ENCODE assay signal across 8 cellular contexts in genomic region chr7:105304040-105304895, GRCh38.
A peak's percentile ranks its signal among the peaks of the same experiment; 100 is the strongest.
DNase-seq lines count a peak whose midpoint lies in the region; ATAC-seq, FAIRE-seq and TF ChIP-seq lines count a peak whose summit lies in the region.

No MANE protein-coding gene starts in this region.

- H3K27ac ChIP-seq in brain microvascular endothelial cell, result no peak overlapping the region

- FAIRE-seq in D721Med (lab: Jason Lieb, UNC), result no peak

- in situ Hi-C loops in brain microvascular endothelial cell (cut with HindIII; ENCODE audit: low pct_ligation_motif_present, low sequenced_read_pairs), result no loop called here

- peaks cover 45 to 63% of the 10 kb centered on the region in 2 donors for H3K4me1 Mint-ChIP-seq in natural killer cell treated with Interleukin-12 subunit alpha and Interleukin-12 subunit beta and Interleukin-15 and Interleukin-18, amount 100 ng/mL, for 72 hours (ENCODE audit: low read depth in 2 of 2)
- H3K4me1 Mint-ChIP-seq in glutamatergic neuron (ENCODE audit: low read depth, unreplicated experiment), result no peaks in the 10 kb centered on the region

- no peak overlapping the region for H3K4me3 ChIP-seq in brain microvascular endothelial cell (ENCODE audit: low read depth, low read length)

- peak overlapping the region; percentile 20 for H3K4me3 Mint-ChIP-seq in natural killer cell treated with Interleukin-12 subunit alpha and Interleukin-12 subunit beta and Interleukin-15 and Interleukin-18, amount 100 ng/mL, for 72 hours
- H3K4me3 Mint-ChIP-seq in glutamatergic neuron (ENCODE audit: unreplicated experiment), result no peak overlapping the region

- H3K36me3 Mint-ChIP-seq in natural killer cell treated with Interleukin-12 subunit alpha and Interleukin-12 subunit beta and Interleukin-15 and Interleukin-18, amount 100 ng/mL, for 72 hours, result no peaks in the 10 kb centered on the region
- no peaks in the 10 kb centered on the region for H3K36me3 Mint-ChIP-seq in glutamatergic neuron (ENCODE audit: unreplicated experiment)

- H3K27me3 ChIP-seq in brain microvascular endothelial cell (replicated peaks), result no peaks in the 10 kb centered on the region

- TF ChIP-seq CTCF in brain microvascular endothelial cell (IDR thresholded peaks at IDR 0.05; ENCODE audit: low read depth, low read length, missing control alignments) (no peak), glutamatergic neuron (IDR thresholded peaks at IDR 0.05; ENCODE audit: partially characterized antibody, unreplicated experiment) (no peak), D721Med (IDR thresholded peaks at IDR 0.05; ENCODE audit: insufficient read depth, missing control alignments) (no peak)

- no peaks in the 10 kb centered on the region for H3K36me3 ChIP-seq in brain microvascular endothelial cell (replicated peaks)

- DNase-seq in AG20443 (ENCODE audit: low spot score), result peak; percentile 32
- DNase-seq in brain microvascular endothelial cell, result peak; percentile 4
- DNase-seq in natural killer cell treated with Interleukin-12 subunit alpha and Interleukin-12 subunit beta and Interleukin-15 and Interleukin-18, amount 100 ng/mL, for 72 hours (ENCODE audit: low spot score), result no peak
- DNase-seq in SW 1271 (lab: John Stamatoyannopoulos, UW), result no peak
- DNase-seq in glutamatergic neuron, result no peak
- no peak for DNase-seq in D721Med (ENCODE audit: insufficient read length, low spot score)

- ATAC-seq in GM19452 (IDR thresholded peaks at IDR 0.05; ENCODE audit: unreplicated experiment) (peak; percentile 88), HG03442 (IDR thresholded peaks at IDR 0.05; ENCODE audit: unreplicated experiment) (peak; percentile 77)
- ATAC-seq in natural killer cell treated with Interleukin-12 subunit alpha and Interleukin-12 subunit beta and Interleukin-15 and Interleukin-18, amount 100 ng/mL, for 72 hours, result peak in 1 of 2 donors; percentile 64

- no peaks in the 10 kb centered on the region for H3K9me3 Mint-ChIP-seq in natural killer cell treated with Interleukin-12 subunit alpha and Interleukin-12 subunit beta and Interleukin-15 and Interleukin-18, amount 100 ng/mL, for 72 hours
- no peaks in the 10 kb centered on the region for H3K9me3 Mint-ChIP-seq in glutamatergic neuron (ENCODE audit: unreplicated experiment)

- H3K27me3 Mint-ChIP-seq in natural killer cell treated with Interleukin-12 subunit alpha and Interleukin-12 subunit beta and Interleukin-15 and Interleukin-18, amount 100 ng/mL, for 72 hours, result no peaks in the 10 kb centered on the region
- H3K27me3 Mint-ChIP-seq in glutamatergic neuron (ENCODE audit: unreplicated experiment), result no peaks in the 10 kb centered on the region

- peak overlapping the region in 1 of 2 donors; percentile 54 for H3K27ac Mint-ChIP-seq in natural killer cell treated with Interleukin-12 subunit alpha and Interleukin-12 subunit beta and Interleukin-15 and Interleukin-18, amount 100 ng/mL, for 72 hours
- H3K27ac Mint-ChIP-seq in glutamatergic neuron (ENCODE audit: unreplicated experiment), result no peak overlapping the region

Comparison
In these comparisons a context has a peak if more than half of its experiments do, and no peak if none do; other contexts are left out.
1. DNase-seq: peak in AG20443 (single experiment) and brain microvascular endothelial cell (single experiment); none in natural killer cell treated with Interleukin-12 subunit alpha and Interleukin-12 subunit beta and Interleukin-15 and Interleukin-18, amount 100 ng/mL, for 72 hours (single experiment), SW 1271 (0 of 2), glutamatergic neuron (single experiment) and D721Med (single experiment).